In the genomic region with DNA sequence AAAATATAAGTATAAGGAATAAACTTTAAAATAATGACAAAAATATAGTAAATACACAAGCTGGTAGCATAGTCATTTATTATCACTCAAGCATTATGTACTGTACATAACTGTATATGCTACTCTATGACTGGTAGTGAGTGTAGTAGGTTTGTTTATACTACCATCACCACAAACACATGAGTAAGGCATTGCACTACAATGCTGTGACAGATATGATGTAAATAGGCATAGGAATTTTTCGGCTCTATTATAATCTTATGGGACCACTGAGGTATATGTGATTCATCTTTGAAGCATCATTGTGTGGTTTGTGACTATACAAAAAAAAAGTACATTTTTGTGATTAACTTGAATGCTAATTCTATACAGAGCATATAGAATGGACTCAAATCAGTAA, we compare ENCODE assay signal across 20 cellular contexts. TPM values are rescaled to one million over a fixed set of nuclear protein-coding genes. Genes with fewer than 3 reads are reported as not detected.
DNase-seq lines count a peak whose midpoint lies in the region; ATAC-seq, FAIRE-seq and TF ChIP-seq lines count a peak whose summit lies in the region.
"Had no signal": no experiment of that assay in that cellular context is flagged by ENCODE, and none has a peak within 500 bp of the region (broad histone marks: within the 10 kb centered on the region; RNA-seq: fewer than 3 reads in every experiment).

No MANE protein-coding gene starts in this region.

- DNase-seq in A172 (ENCODE audit: low spot score): peak; percentile 58
- DNase-seq in HT1080 (ENCODE audit: low read depth): peak; percentile 88
- DNase-seq in amniotic stem cell (lab: John Stamatoyannopoulos, UW): peak; percentile 87
- peak; percentile 64 for DNase-seq in fibroblast of the conjunctiva (ENCODE audit: low read depth)
- DNase-seq in stimulated activated CD4-positive, alpha-beta T cell treated with anti-CD3 and anti-CD28 coated beads, Interleukin-2, amount 100 ng/mL, for 48 hours: no peak
- no peak for DNase-seq in D721Med (ENCODE audit: insufficient read length, low spot score)
- DNase-seq: 8988T; endodermal cell; hypothalamus; left ventricle myocardium superior; naive B cell; NCI-H345; stimulated activated CD4-positive, alpha-beta T cell treated with anti-CD3 and anti-CD28 coated beads, Interleukin-4, amount 100 ng/mL, for 24 hours; transverse colon; WERI-Rb-1 had no signal

- no peaks in the 10 kb centered on the region for H3K9me3 ChIP-seq in gastroesophageal sphincter
- H3K9me3 ChIP-seq: transverse colon had no signal

- H3K36me3 ChIP-seq in gastroesophageal sphincter: no peaks in the 10 kb centered on the region
- H3K36me3 ChIP-seq: cardiac muscle cell, transverse colon, WERI-Rb-1 had no signal

- no peak for TF ChIP-seq CTCF in D721Med (IDR thresholded peaks at IDR 0.05; ENCODE audit: insufficient read depth, missing control alignments)
- TF ChIP-seq CTCF in gastroesophageal sphincter (IDR thresholded peaks at IDR 0.05): no peak

- H3K4me3 ChIP-seq in gastroesophageal sphincter: no peak overlapping the region
- H3K4me3 ChIP-seq: cardiac muscle cell, transverse colon had no signal

- no peaks in the 10 kb centered on the region for H3K4me1 ChIP-seq in gastroesophageal sphincter
- H3K4me1 ChIP-seq: transverse colon had no signal

- H3K27me3 ChIP-seq in gastroesophageal sphincter: no peaks in the 10 kb centered on the region
- H3K27me3 ChIP-seq: cardiac muscle cell, transverse colon had no signal

- ATAC-seq in GM21825 (IDR thresholded peaks at IDR 0.05; ENCODE audit: unreplicated experiment): no peak
- ATAC-seq in gastroesophageal sphincter: no peak
- ATAC-seq: left ventricle myocardium superior had no signal

- WGBS in gastroesophageal sphincter (ENCODE audit: low coverage in 1 of 2), 2 donors: 80 to 83% methylated on average over 1 of the region's 1 CpG

- FAIRE-seq in D721Med (lab: Jason Lieb, UNC): no peak
- FAIRE-seq: GM18507 had no signal

- H3K27ac ChIP-seq in gastroesophageal sphincter: no peak overlapping the region
- H3K27ac ChIP-seq: cardiac muscle cell, transverse colon, WERI-Rb-1 had no signal

- TF ChIP-seq EP300 in gastroesophageal sphincter (IDR thresholded peaks at IDR 0.05): no peak

- TF ChIP-seq POLR2A in gastroesophageal sphincter (IDR thresholded peaks at IDR 0.05): no peak

RNA-seq across cellular contexts. Expression of a gene that starts 35.3 kb away (rescaled TPM):
- total RNA-seq in A172 (2014; rRNA removed; shearing (Covaris generic)): 142 and 156 TPM in 2 replicates
- total RNA-seq in HT1080 (2014; rRNA removed; shearing (Covaris generic)): 18.5 and 21.0 TPM in 2 replicates
- 3.6 and 6.0 TPM in 2 replicates for polyA plus RNA-seq in HT1080 (2015; cell fraction: cytosol; rRNA removed)
- 94.2 and 97.7 TPM in 2 replicates for polyA plus RNA-seq in HT1080 (2015; cell fraction: nucleus; rRNA removed)
- 100 to 1,000 TPM; 153 to 266 (median 203) TPM for total RNA-seq in gastroesophageal sphincter
- polyA plus RNA-seq: IgD-negative memory B cell had no signal

Comparison
In these comparisons a context has a peak if more than half of its experiments do, and no peak if none do; other contexts are left out.
1. DNase-seq: peak in A172 (single experiment), HT1080 (single experiment), amniotic stem cell (single experiment) and fibroblast of the conjunctiva (single experiment); none in stimulated activated CD4-positive, alpha-beta T cell treated with anti-CD3 and anti-CD28 coated beads, Interleukin-2, amount 100 ng/mL, for 48 hours (0 of 2) and D721Med (single experiment).